ENCODE assay signal across 24 cellular contexts in genomic region chr5:106658150-106658549, GRCh38.
"Had no signal": no experiment of that assay in that cellular context is flagged by ENCODE, and none has a peak within 500 bp of the region (broad histone marks: within the 10 kb centered on the region; RNA-seq: fewer than 3 reads in every experiment).

No MANE protein-coding gene starts in this region.

- ATAC-seq: gastroesophageal sphincter; left cardiac atrium; lower lobe of right lung; sciatic nerve; stimulated activated memory B cell treated with anti-CD40 and anti-IgM and Interleukin-4, amounts not matched to agents 10 μg/mL and 1 μg/mL and 100 μg/mL, for 72 hours; stimulated activated naive CD8-positive, alpha-beta T cell treated with anti-CD3 and anti-CD28 coated beads, Interleukin-15, amount 100 ng/mL, for 72 hours; upper lobe of right lung had no signal

- H3K4me3 Mint-ChIP-seq: immature natural killer cell; memory B cell; naive B cell; nephron; stimulated activated memory B cell treated with anti-CD40 and anti-IgM and Interleukin-4, amounts not matched to agents 10 μg/mL and 1 μg/mL and 100 μg/mL, for 72 hours; stimulated activated naive CD8-positive, alpha-beta T cell treated with anti-CD3 and anti-CD28 coated beads, Interleukin-15, amount 100 ng/mL, for 72 hours had no signal

- H3K36me3 Mint-ChIP-seq: immature natural killer cell; memory B cell; naive B cell; stimulated activated memory B cell treated with anti-CD40 and anti-IgM and Interleukin-4, amounts not matched to agents 10 μg/mL and 1 μg/mL and 100 μg/mL, for 72 hours had no signal

- H3K27ac Mint-ChIP-seq: immature natural killer cell; memory B cell; naive B cell; stimulated activated memory B cell treated with anti-CD40 and anti-IgM and Interleukin-4, amounts not matched to agents 10 μg/mL and 1 μg/mL and 100 μg/mL, for 72 hours; stimulated activated naive CD8-positive, alpha-beta T cell treated with anti-CD3 and anti-CD28 coated beads, Interleukin-15, amount 100 ng/mL, for 72 hours had no signal

- H3K4me1 Mint-ChIP-seq: immature natural killer cell; memory B cell; naive B cell; stimulated activated memory B cell treated with anti-CD40 and anti-IgM and Interleukin-4, amounts not matched to agents 10 μg/mL and 1 μg/mL and 100 μg/mL, for 72 hours; stimulated activated naive CD8-positive, alpha-beta T cell treated with anti-CD3 and anti-CD28 coated beads, Interleukin-15, amount 100 ng/mL, for 72 hours had no signal

- H3K27ac ChIP-seq: colonic mucosa, esophagus muscularis mucosa, gastroesophageal sphincter, left ventricle myocardium inferior, lower lobe of right lung, parathyroid adenoma, spleen, testis, tibial nerve, upper lobe of right lung had no signal

- DNase-seq: colonic mucosa; dermis blood vessel endothelial cell; immature natural killer cell; kidney; left cardiac atrium; left ventricle myocardium inferior; lower lobe of right lung; naive B cell; occipital lobe; spleen; stimulated activated CD4-positive, alpha-beta T cell treated with anti-CD3 and anti-CD28 coated beads, Interleukin-15, amount 100 ng/mL, for 24 hours; stimulated activated CD4-positive, alpha-beta T cell treated with anti-CD3 and anti-CD28 coated beads, Interleukin-1b, Interleukin-23, amount 100 ng/mL, for 48 hours; stimulated activated CD4-positive, alpha-beta T cell treated with anti-CD3 and anti-CD28 coated beads, Interleukin-4, amount 100 ng/mL, for 24 hours; stimulated activated naive CD8-positive, alpha-beta T cell treated with anti-CD3 and anti-CD28 coated beads, Interleukin-15, amount 100 ng/mL, for 72 hours; testis; upper lobe of right lung had no signal

- H3K27me3 Mint-ChIP-seq: memory B cell; naive B cell; stimulated activated memory B cell treated with anti-CD40 and anti-IgM and Interleukin-4, amounts not matched to agents 10 μg/mL and 1 μg/mL and 100 μg/mL, for 72 hours; stimulated activated naive CD8-positive, alpha-beta T cell treated with anti-CD3 and anti-CD28 coated beads, Interleukin-15, amount 100 ng/mL, for 72 hours had no signal
